15 cellular contexts compared by ENCODE assay signal in genomic region chr22:38740754-38741153, GRCh38. TPM values are rescaled to one million over a fixed set of nuclear protein-coding genes. Genes with fewer than 3 reads are reported as not detected.
A peak's percentile ranks its signal among the peaks of the same experiment; 100 is the strongest.
DNase-seq lines count a peak whose midpoint lies in the region; ATAC-seq and TF ChIP-seq lines count a peak whose summit lies in the region.
"Had no signal": no experiment of that assay in that cellular context is flagged by ENCODE, and none has a peak within 500 bp of the region (broad histone marks: within the 10 kb centered on the region; RNA-seq: fewer than 3 reads in every experiment).

No MANE protein-coding gene starts in this region.

- H3K4me2 ChIP-seq in neuronal stem cell (ENCODE audit: insufficient read depth, low read length, poor library complexity, severe bottlenecking) = no peak overlapping the region

- no peak overlapping the region for H3K4me3 Mint-ChIP-seq in activated CD4-positive, alpha-beta memory T cell treated with anti-CD3 and anti-CD28 coated beads for 36 hours
- no peak overlapping the region for H3K4me3 Mint-ChIP-seq in activated CD4-positive, alpha-beta memory T cell treated with anti-CD3 and anti-CD28 coated beads, Interleukin-2, amount 10 ng/mL, durations not matched to agents 7 days and 5 days

- CTCF ChIA-PET in activated CD4-positive, alpha-beta memory T cell treated with anti-CD3 and anti-CD28 coated beads for 36 hours (lab: Charles Lee) = interaction anchor here (0.6 to 1.1 kb wide), 2 partner anchors 16 to 28 kb away, joined by 3 to 4 read pairs; no protein-coding TSS in a partner anchor
- CTCF ChIA-PET in activated CD4-positive, alpha-beta memory T cell treated with anti-CD3 and anti-CD28 coated beads, Interleukin-2, amount 10 ng/mL, durations not matched to agents 7 days and 5 days (lab: Charles Lee) = no interaction called here

- no peak overlapping the region for H2AK5ac ChIP-seq in neuronal stem cell (ENCODE audit: low read depth, low read length)

- peaks cover 29% of the 10 kb centered on the region for H3K4me1 Mint-ChIP-seq in activated CD4-positive, alpha-beta memory T cell treated with anti-CD3 and anti-CD28 coated beads for 36 hours (ENCODE audit: low read depth)
- H3K4me1 Mint-ChIP-seq in activated CD4-positive, alpha-beta memory T cell treated with anti-CD3 and anti-CD28 coated beads, Interleukin-2, amount 10 ng/mL, durations not matched to agents 7 days and 5 days = peaks cover 48% of the 10 kb centered on the region

- H3K27ac ChIP-seq in neuronal stem cell (replicated peaks; ENCODE audit: low read length) = no peak overlapping the region
- H3K27ac ChIP-seq: prostate gland had no signal

- no peaks in the 10 kb centered on the region for H3K9me3 ChIP-seq in neuronal stem cell (replicated peaks in 1 of 2; ENCODE audit: control insufficient read depth in 2 of 2, insufficient read depth in 1 of 2, low read depth in 1 of 2, low read length in 2 of 2)
- H3K9me3 ChIP-seq: prostate gland had no signal

- ATAC-seq in GM21528 (IDR thresholded peaks at IDR 0.05; ENCODE audit: low FRiP score, unreplicated experiment) = no peak
- ATAC-seq: left lobe of liver had no signal

- intact Hi-C loops in activated CD4-positive, alpha-beta memory T cell treated with anti-CD3 and anti-CD28 coated beads for 36 hours (cut with micrococcal nuclease) = no loop called here

- no peak overlapping the region for H3K9ac ChIP-seq in neuronal stem cell (ENCODE audit: low read depth, low read length, poor library complexity)

- H2BK120ac ChIP-seq in neuronal stem cell (ENCODE audit: low read depth, low read length) = no peak overlapping the region

- H3K4ac ChIP-seq in neuronal stem cell (ENCODE audit: low read length) = no peak overlapping the region

- peaks cover 74% of the 10 kb centered on the region for H3K36me3 Mint-ChIP-seq in activated CD4-positive, alpha-beta memory T cell treated with anti-CD3 and anti-CD28 coated beads for 36 hours
- H3K36me3 Mint-ChIP-seq in activated CD4-positive, alpha-beta memory T cell treated with anti-CD3 and anti-CD28 coated beads, Interleukin-2, amount 10 ng/mL, durations not matched to agents 7 days and 5 days (ENCODE audit: low read depth) = peaks cover 97% of the 10 kb centered on the region

- H3K9me3 Mint-ChIP-seq in activated CD4-positive, alpha-beta memory T cell treated with anti-CD3 and anti-CD28 coated beads for 36 hours = no peaks in the 10 kb centered on the region
- H3K9me3 Mint-ChIP-seq in activated CD4-positive, alpha-beta memory T cell treated with anti-CD3 and anti-CD28 coated beads, Interleukin-2, amount 10 ng/mL, durations not matched to agents 7 days and 5 days = no peaks in the 10 kb centered on the region

- H3K14ac ChIP-seq in neuronal stem cell (ENCODE audit: low read length) = no peak overlapping the region

- no peaks in the 10 kb centered on the region for H3K27me3 ChIP-seq in neuronal stem cell (ENCODE audit: control insufficient read depth in 3 of 3, insufficient read depth in 3 of 3, low read depth in 1 of 3, low read length in 3 of 3)

- no peak overlapping the region for H2BK12ac ChIP-seq in neuronal stem cell (ENCODE audit: low read length)

- H2AFZ ChIP-seq in neuronal stem cell (ENCODE audit: low read length) = no peak overlapping the region

- no peak overlapping the region for H4K91ac ChIP-seq in neuronal stem cell (ENCODE audit: low read depth, low read length, poor library complexity)

- H3K27ac Mint-ChIP-seq in activated CD4-positive, alpha-beta memory T cell treated with anti-CD3 and anti-CD28 coated beads for 36 hours = peak overlapping the region; percentile 49
- H3K27ac Mint-ChIP-seq in activated CD4-positive, alpha-beta memory T cell treated with anti-CD3 and anti-CD28 coated beads, Interleukin-2, amount 10 ng/mL, durations not matched to agents 7 days and 5 days = no peak overlapping the region

- POLR2A ChIA-PET in activated CD4-positive, alpha-beta memory T cell treated with anti-CD3 and anti-CD28 coated beads for 36 hours (lab: Charles Lee) = interaction anchor here (0.6 to 2.7 kb wide), 3 partner anchors 11 to 14 kb away, joined by 3 to 7 read pairs (median 7); no protein-coding TSS in a partner anchor
- POLR2A ChIA-PET in activated CD4-positive, alpha-beta memory T cell treated with anti-CD3 and anti-CD28 coated beads, Interleukin-2, amount 10 ng/mL, durations not matched to agents 7 days and 5 days (lab: Charles Lee) = interaction anchor here (1.0 to 16.2 kb wide), 6 partner anchors 9 to 131 kb away, joined by 3 to 479 read pairs (median 5); partner anchors contain the start of genes CBX6 and SUN2

- no peak overlapping the region for H3K23ac ChIP-seq in neuronal stem cell (ENCODE audit: low read depth, low read length, poor library complexity)

- H3K79me1 ChIP-seq in neuronal stem cell (ENCODE audit: low read depth, low read length) = no peaks in the 10 kb centered on the region

- no peak overlapping the region for H4K8ac ChIP-seq in neuronal stem cell (ENCODE audit: low read depth, low read length)

- H2BK5ac ChIP-seq in neuronal stem cell (ENCODE audit: low read length) = no peak overlapping the region

- H3K27me3 Mint-ChIP-seq in activated CD4-positive, alpha-beta memory T cell treated with anti-CD3 and anti-CD28 coated beads for 36 hours = no peaks in the 10 kb centered on the region
- no peaks in the 10 kb centered on the region for H3K27me3 Mint-ChIP-seq in activated CD4-positive, alpha-beta memory T cell treated with anti-CD3 and anti-CD28 coated beads, Interleukin-2, amount 10 ng/mL, durations not matched to agents 7 days and 5 days

- in situ Hi-C loops in GM18951 (cut with MboI; ENCODE audit: low sequenced_read_pairs, unreplicated experiment) = no loop called here

- H3K4me3 ChIP-seq in neuronal stem cell (ENCODE audit: low read length in 2 of 2) = no peak overlapping the region
- H3K4me3 ChIP-seq: prostate gland had no signal

- DNase-seq in activated CD4-positive, alpha-beta memory T cell treated with anti-CD3 and anti-CD28 coated beads for 36 hours = no peak
- DNase-seq in activated CD4-positive, alpha-beta memory T cell treated with anti-CD3 and anti-CD28 coated beads, Interleukin-2, amount 10 ng/mL, durations not matched to agents 7 days and 5 days = no peak
- DNase-seq in cerebellar cortex (ENCODE audit: low spot score) = peak; percentile 35
- DNase-seq in neuronal stem cell (ENCODE audit: low spot score) = no peak
- no peak for DNase-seq in HuH-7 (ENCODE audit: low spot score)
- DNase-seq in central memory CD4-positive, alpha-beta T cell = no peak
- DNase-seq: activated CD4-positive, alpha-beta T cell treated with anti-CD3 and anti-CD28 coated beads, Interleukin-2, amount 50 U/mL, for 1 hour; NCI-H2227 treated with DMSO at 0.1 percent for 48 hours; SHP77 treated with DMSO at 0.1 percent for 48 hours; stimulated activated naive CD4-positive, alpha-beta T cell treated with Interleukin-2 at 50 U/mL for 16 hours; T-helper 9 cell had no signal

- peaks cover 57 to 97% of the 10 kb centered on the region in 2 donors for H3K36me3 ChIP-seq in neuronal stem cell (replicated peaks in 1 of 2; ENCODE audit: control insufficient read depth in 2 of 2, insufficient read depth in 2 of 2, low read length in 2 of 2)

- H3K4me1 ChIP-seq in neuronal stem cell (ENCODE audit: control insufficient read depth in 2 of 2, insufficient read depth in 1 of 2, low read depth in 1 of 2, low read length in 2 of 2) = no peaks in the 10 kb centered on the region
- H3K4me1 ChIP-seq: prostate gland had no signal

- WGBS in neuronal stem cell (ENCODE audit: extremely low coverage in 2 of 2, insufficient read length in 2 of 2, insufficient replicate concordance in 1 of 2), 2 donors = no CpG with 5 or more reads among the region's 8 CpGs

- TF ChIP-seq POLR2A in GM18951 (IDR thresholded peaks at IDR 0.05; ENCODE audit: extremely low read depth, insufficient read depth, insufficient read length) = peak; percentile 32

- no peak overlapping the region for H2BK15ac ChIP-seq in neuronal stem cell (ENCODE audit: low read length)

- H3K18ac ChIP-seq in neuronal stem cell (ENCODE audit: low read length) = peak overlapping the region; percentile 28

RNA-seq across cellular contexts. Expression of gene SUN2, which starts 15.0 kb away (rescaled TPM):
- total RNA-seq in activated CD4-positive, alpha-beta memory T cell treated with anti-CD3 and anti-CD28 coated beads for 36 hours = 100 to 1,000 TPM; 159 to 168 TPM
- total RNA-seq in activated CD4-positive, alpha-beta memory T cell treated with anti-CD3 and anti-CD28 coated beads, Interleukin-2, amount 10 ng/mL, durations not matched to agents 7 days and 5 days = 100 to 1,000 TPM; 498 to 500 TPM
- polyA plus RNA-seq in neuronal stem cell (2013, experiment 1 of 2) = 19.4 TPM
- 19.4 TPM for polyA plus RNA-seq in neuronal stem cell (2013, experiment 2 of 2)

RNA-seq across cellular contexts. Expression of gene GTPBP1, which starts 35.0 kb away (rescaled TPM):
- 10 to 100 TPM; 95.4 to 98.1 TPM for total RNA-seq in activated CD4-positive, alpha-beta memory T cell treated with anti-CD3 and anti-CD28 coated beads for 36 hours
- total RNA-seq in activated CD4-positive, alpha-beta memory T cell treated with anti-CD3 and anti-CD28 coated beads, Interleukin-2, amount 10 ng/mL, durations not matched to agents 7 days and 5 days = 100 to 1,000 TPM; 111 to 114 TPM
- 47.8 TPM for polyA plus RNA-seq in neuronal stem cell (2013, experiment 1 of 2)
- polyA plus RNA-seq in neuronal stem cell (2013, experiment 2 of 2) = 48.3 TPM

RNA-seq across cellular contexts. Expression of gene JOSD1, which starts 40.0 kb away (rescaled TPM):
- 10 to 100 TPM; 71.8 to 78.4 TPM for total RNA-seq in activated CD4-positive, alpha-beta memory T cell treated with anti-CD3 and anti-CD28 coated beads for 36 hours
- 100 to 1,000 TPM; 109 to 111 TPM for total RNA-seq in activated CD4-positive, alpha-beta memory T cell treated with anti-CD3 and anti-CD28 coated beads, Interleukin-2, amount 10 ng/mL, durations not matched to agents 7 days and 5 days
- polyA plus RNA-seq in neuronal stem cell (2013, experiment 1 of 2) = 22.9 TPM
- 21.5 TPM for polyA plus RNA-seq in neuronal stem cell (2013, experiment 2 of 2)

RNA-seq across cellular contexts. Expression of gene DNAL4, which starts 53.2 kb away (rescaled TPM):
- total RNA-seq in activated CD4-positive, alpha-beta memory T cell treated with anti-CD3 and anti-CD28 coated beads for 36 hours = 1 to 10 TPM; 7.7 to 8.3 TPM
- 1 to 10 TPM; 8.0 to 8.4 TPM for total RNA-seq in activated CD4-positive, alpha-beta memory T cell treated with anti-CD3 and anti-CD28 coated beads, Interleukin-2, amount 10 ng/mL, durations not matched to agents 7 days and 5 days
- polyA plus RNA-seq in neuronal stem cell (2013, experiment 1 of 2) = 23.4 TPM
- polyA plus RNA-seq in neuronal stem cell (2013, experiment 2 of 2) = 22.3 TPM

RNA-seq across cellular contexts. Expression of gene TOMM22, which starts 59.0 kb away (rescaled TPM):
- 100 to 1,000 TPM; 122 to 128 TPM for total RNA-seq in activated CD4-positive, alpha-beta memory T cell treated with anti-CD3 and anti-CD28 coated beads for 36 hours
- 10 to 100 TPM; 60.4 to 63.0 TPM for total RNA-seq in activated CD4-positive, alpha-beta memory T cell treated with anti-CD3 and anti-CD28 coated beads, Interleukin-2, amount 10 ng/mL, durations not matched to agents 7 days and 5 days
- polyA plus RNA-seq in neuronal stem cell (2013, experiment 1 of 2) = 62.5 TPM
- polyA plus RNA-seq in neuronal stem cell (2013, experiment 2 of 2) = 63.9 TPM
